In the genomic region with DNA sequence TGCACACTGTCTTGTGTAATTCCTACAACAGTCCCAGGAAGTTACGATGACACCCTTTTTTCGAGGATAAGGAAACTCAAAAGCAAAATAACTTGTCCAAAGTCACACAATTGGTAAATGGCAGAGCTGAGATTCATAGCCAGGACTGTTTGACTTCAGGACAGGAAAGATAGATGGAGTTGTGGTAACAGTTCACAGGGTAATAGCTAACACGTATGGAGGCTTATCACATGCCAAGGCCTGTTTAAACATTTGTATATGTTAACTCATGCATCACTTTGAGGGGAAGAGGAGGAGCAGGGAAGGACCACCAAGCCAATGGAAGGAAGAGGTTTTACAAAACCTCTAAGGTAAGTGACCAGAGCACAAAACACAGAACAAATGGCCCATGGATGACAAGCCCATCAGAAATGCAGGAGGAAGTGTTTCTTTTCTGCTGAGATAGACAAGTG, we compare ENCODE assay signal across 8 cellular contexts. TPM values are rescaled to one million over a fixed set of nuclear protein-coding genes. Genes with fewer than 3 reads are reported as not detected.
DNase-seq lines count a peak whose midpoint lies in the region; ATAC-seq, FAIRE-seq and TF ChIP-seq lines count a peak whose summit lies in the region.

No MANE protein-coding gene starts in this region.

- no peak overlapping the region for H3K27ac Mint-ChIP-seq in CD8-positive, alpha-beta T cell

- no peak overlapping the region for H3K4me3 Mint-ChIP-seq in CD8-positive, alpha-beta T cell

- H3K4me1 Mint-ChIP-seq in CD8-positive, alpha-beta T cell (ENCODE audit: low read depth), result peaks cover 31% of the 10 kb centered on the region

- 31% methylated on average over 3 of the region's 3 CpGs for WGBS in prostate gland
- 39 to 47% methylated on average over 3 of the region's 3 CpGs for WGBS in transverse colon (ENCODE audit: low coverage in 1 of 2), 2 donors

- H3K4me1 ChIP-seq in prostate gland (replicated peaks) (peaks cover 7% of the 10 kb centered on the region), transverse colon (peaks cover 0 to 24% (median 14%) of the 10 kb centered on the region in 4 donors)
- H3K4me1 ChIP-seq in CD8-positive, alpha-beta T cell (ENCODE audit: insufficient read depth, low read length), result peaks cover 11% of the 10 kb centered on the region

- TF ChIP-seq CTCF in RWPE1 (conservative IDR thresholded peaks at IDR 0.05; ENCODE audit: low read depth), result no peak
- no peak for TF ChIP-seq CTCF in prostate gland (IDR thresholded peaks at IDR 0.05)
- no peak for TF ChIP-seq CTCF in transverse colon (IDR thresholded peaks at IDR 0.05)
- TF ChIP-seq CTCF in CD8-positive, alpha-beta T cell (IDR thresholded peaks at IDR 0.05), result no peak

- intact Hi-C loops in prostate gland (cut with DNase I) (no loop called here), transverse colon (cut with DNase I; ENCODE audit: low total_unique reads) (no loop called here)
- intact Hi-C loops in CD8-positive, alpha-beta T cell (cut with DNase I, micrococcal nuclease), result no loop called here

- in situ Hi-C loops in transverse colon (cut with MboI; ENCODE audit: low pct_ligation_motif_present in 1 of 4, low pct_unique_long_range_greater_than_20kb in 1 of 4, low sequenced_read_pairs in 3 of 4), result no loop called here

- POLR2A ChIA-PET in RWPE1 (lab: Yijun Ruan, JAX; ENCODE audit: low non-redundant PET), result no interaction called here
- POLR2A ChIA-PET in CD8-positive, alpha-beta T cell (lab: Charles Lee), result no interaction called here

- FAIRE-seq in GM12892 (lab: Jason Lieb, UNC), result peak; percentile 73

- H3K36me3 Mint-ChIP-seq in CD8-positive, alpha-beta T cell, result peaks cover 13% of the 10 kb centered on the region

- ATAC-seq in HG02571 (IDR thresholded peaks at IDR 0.05; ENCODE audit: unreplicated experiment), result no peak
- no peak for ATAC-seq in CD8-positive, alpha-beta T cell

- no peak for TF ChIP-seq EP300 in transverse colon (IDR thresholded peaks at IDR 0.05; ENCODE audit: low read depth)

- H3K4me3 ChIP-seq in prostate gland (peak overlapping the region in 1 of 2 donors; percentile 88), transverse colon (no peak overlapping the region)
- no peak overlapping the region for H3K4me3 ChIP-seq in CD8-positive, alpha-beta T cell (ENCODE audit: low read depth, low read length)

- no peak for TF ChIP-seq POLR2A in GM12892 (IDR thresholded peaks at IDR 0.05; ENCODE audit: low read depth, low read length)
- no peak for TF ChIP-seq POLR2A in prostate gland (IDR thresholded peaks at IDR 0.05)
- TF ChIP-seq POLR2A in transverse colon (IDR thresholded peaks at IDR 0.05), result no peak

- H3K36me3 ChIP-seq in prostate gland, result no peaks in the 10 kb centered on the region
- H3K36me3 ChIP-seq in transverse colon, result no peaks in the 10 kb centered on the region
- H3K36me3 ChIP-seq in CD8-positive, alpha-beta T cell (ENCODE audit: insufficient read depth, low read length), result no peaks in the 10 kb centered on the region

- no peak for DNase-seq in GM12892 (ENCODE audit: insufficient read length)
- no peak for DNase-seq in RWPE1 (ENCODE audit: low spot score)
- DNase-seq in fibroblast of peridontal ligament (ENCODE audit: extremely low read depth), result peak; percentile 78
- DNase-seq in prostate gland (ENCODE audit: low spot score), result no peak
- no peak for DNase-seq in transverse colon
- no peak for DNase-seq in CD8-positive, alpha-beta T cell
- no peak for DNase-seq in NCI-H2171 (lab: John Stamatoyannopoulos, UW)

- no peaks in the 10 kb centered on the region for H3K27me3 Mint-ChIP-seq in CD8-positive, alpha-beta T cell (ENCODE audit: low read depth)

- H3K27me3 ChIP-seq in prostate gland (replicated peaks; ENCODE audit: insufficient read depth) (no peaks in the 10 kb centered on the region), transverse colon (no peaks in the 10 kb centered on the region)
- H3K27me3 ChIP-seq in CD8-positive, alpha-beta T cell (ENCODE audit: insufficient read depth, low read length), result peaks cover 3% of the 10 kb centered on the region

- H3K9me3 ChIP-seq in prostate gland, result no peaks in the 10 kb centered on the region
- no peaks in the 10 kb centered on the region for H3K9me3 ChIP-seq in transverse colon
- no peaks in the 10 kb centered on the region for H3K9me3 ChIP-seq in CD8-positive, alpha-beta T cell (ENCODE audit: low read length)

- no peaks in the 10 kb centered on the region for H3K9me3 Mint-ChIP-seq in CD8-positive, alpha-beta T cell

- CTCF ChIA-PET in RWPE1 (lab: Yijun Ruan, JAX), result interaction anchor here (0.7 to 1.6 kb wide), 5 partner anchors 61 to 232 kb away, joined by 3 to 6 read pairs (median 4); no protein-coding TSS in a partner anchor
- CTCF ChIA-PET in CD8-positive, alpha-beta T cell (lab: Charles Lee), result no interaction called here

- peak overlapping the region; percentile 74; the same call in 1 of the 2 replicates for H3K27ac ChIP-seq in RWPE1
- H3K27ac ChIP-seq in prostate gland, result peak overlapping the region; percentile 41 to 79
- H3K27ac ChIP-seq in transverse colon, result no peak overlapping the region
- H3K27ac ChIP-seq in CD8-positive, alpha-beta T cell (ENCODE audit: low read depth, low read length), result no peak overlapping the region

RNA-seq across cellular contexts. Expression of a gene that starts 2.8 kb away (rescaled TPM):
- 44.2 TPM for polyA plus RNA-seq in GM12892 (2012; ENCODE audit: missing spikeins)
- total RNA-seq in prostate gland (100 to 1,000 TPM; 152 to 154 TPM), transverse colon (100 to 1,000 TPM in 3 of 4 donors, 10 to 100 TPM in 1; 71.5 to 222 (median 137) TPM)
- 1 to 10 TPM; 1.6 to 1.9 TPM for total RNA-seq in CD8-positive, alpha-beta T cell

Comparison
In these comparisons a context has a peak if more than half of its experiments do, and no peak if none do; other contexts are left out.
1. H3K27ac ChIP-seq: peak in RWPE1 (single experiment) and prostate gland (2 of 2); none in transverse colon (0 of 4) and CD8-positive, alpha-beta T cell (single experiment).
2. RNA of a gene that starts 2.8 kb away (total RNA-seq): 152 to 154 TPM in prostate gland and 71.5 to 222 TPM in transverse colon; 1.6 to 1.9 TPM in CD8-positive, alpha-beta T cell; every median in the first group is over 10 times any median in the second.